Comparison of ENCODE assay signal across 10 cellular contexts in genomic region chr20:59825944-59826759, GRCh38.
A peak's percentile ranks its signal among the peaks of the same experiment; 100 is the strongest.
DNase-seq lines count a peak whose midpoint lies in the region; ATAC-seq and TF ChIP-seq lines count a peak whose summit lies in the region.
"Had no signal": no experiment of that assay in that cellular context is flagged by ENCODE, and none has a peak within 500 bp of the region (broad histone marks: within the 10 kb centered on the region; RNA-seq: fewer than 3 reads in every experiment).

No MANE protein-coding gene starts in this region.

- H3K4me3 Mint-ChIP-seq in chondrocyte (ENCODE audit: unreplicated experiment): no peak overlapping the region
- no peak overlapping the region for H3K4me3 Mint-ChIP-seq in CD8-positive, alpha-beta memory T cell
- H3K4me3 Mint-ChIP-seq: brain had no signal

- H3K9me3 ChIP-seq in CD8-positive, alpha-beta memory T cell (ENCODE audit: low read length): no peaks in the 10 kb centered on the region

- CTCF ChIA-PET in CD8-positive, alpha-beta memory T cell (lab: Charles Lee): no interaction called here

- DNase-seq in DMS53 treated with DMSO at 0.1 percent for 48 hours (lab: John Stamatoyannopoulos, UW; ENCODE audit: unreplicated experiment): peak; percentile 97
- peak; percentile 96 for DNase-seq in NCI-H2029 treated with DMSO at 0.1 percent for 48 hours (lab: John Stamatoyannopoulos, UW)
- DNase-seq in chondrocyte (ENCODE audit: low spot score): no peak
- DNase-seq in myocyte (ENCODE audit: low read depth): peak; percentile 64
- no peak for DNase-seq in EL
- DNase-seq in anterior cingulate cortex (lab: John Stamatoyannopoulos, UW): no peak
- no peak for DNase-seq in CD8-positive, alpha-beta memory T cell
- DNase-seq: foreskin melanocyte had no signal

- H3K4me1 ChIP-seq in CD8-positive, alpha-beta memory T cell (ENCODE audit: insufficient read depth, low read length): no peaks in the 10 kb centered on the region

- peak overlapping the region; percentile 15 for H3K27ac Mint-ChIP-seq in chondrocyte (ENCODE audit: unreplicated experiment)
- no peak overlapping the region for H3K27ac Mint-ChIP-seq in CD8-positive, alpha-beta memory T cell

- H3K36me3 Mint-ChIP-seq in chondrocyte (ENCODE audit: low read depth): peaks cover 4% of the 10 kb centered on the region
- no peaks in the 10 kb centered on the region for H3K36me3 Mint-ChIP-seq in CD8-positive, alpha-beta memory T cell

- H3K9me3 Mint-ChIP-seq in chondrocyte (ENCODE audit: low read depth): no peaks in the 10 kb centered on the region
- peaks cover 0 to 2% (median 0%) of the 10 kb centered on the region in 5 donors for H3K9me3 Mint-ChIP-seq in CD8-positive, alpha-beta memory T cell
- H3K9me3 Mint-ChIP-seq: brain had no signal

- no peaks in the 10 kb centered on the region for H3K27me3 ChIP-seq in CD8-positive, alpha-beta memory T cell (ENCODE audit: insufficient read depth, low read length, poor library complexity, severe bottlenecking)

- H3K36me3 ChIP-seq in CD8-positive, alpha-beta memory T cell (ENCODE audit: insufficient read depth, low read length): no peaks in the 10 kb centered on the region

- no peak for TF ChIP-seq CTCF in chondrocyte (IDR thresholded peaks at IDR 0.05)

- no peak overlapping the region for H3K27ac ChIP-seq in CD8-positive, alpha-beta memory T cell (ENCODE audit: low read depth, low read length)

- H3K4me1 Mint-ChIP-seq in chondrocyte (ENCODE audit: low read depth): peaks cover 5% of the 10 kb centered on the region
- no peaks in the 10 kb centered on the region for H3K4me1 Mint-ChIP-seq in CD8-positive, alpha-beta memory T cell

- POLR2A ChIA-PET in CD8-positive, alpha-beta memory T cell (lab: Charles Lee): no interaction called here

- no peak for ATAC-seq in GM18870 (IDR thresholded peaks at IDR 0.05; ENCODE audit: unreplicated experiment)

- no peak overlapping the region for H3K4me3 ChIP-seq in CD8-positive, alpha-beta memory T cell (ENCODE audit: low read length)

- H3K27me3 Mint-ChIP-seq in chondrocyte (ENCODE audit: low read depth): peaks cover 38% of the 10 kb centered on the region
- peaks cover 8 to 13% of the 10 kb centered on the region in 2 donors for H3K27me3 Mint-ChIP-seq in CD8-positive, alpha-beta memory T cell

Comparison
In these comparisons a context has a peak if more than half of its experiments do, and no peak if none do; other contexts are left out.
1. DNase-seq: peak in DMS53 treated with DMSO at 0.1 percent for 48 hours (single experiment), NCI-H2029 treated with DMSO at 0.1 percent for 48 hours (single experiment) and myocyte (single experiment); none in chondrocyte (single experiment), EL (single experiment), anterior cingulate cortex (0 of 58) and CD8-positive, alpha-beta memory T cell (0 of 5).